Comparison of ENCODE assay signal across 8 cellular contexts in the genomic region with DNA sequence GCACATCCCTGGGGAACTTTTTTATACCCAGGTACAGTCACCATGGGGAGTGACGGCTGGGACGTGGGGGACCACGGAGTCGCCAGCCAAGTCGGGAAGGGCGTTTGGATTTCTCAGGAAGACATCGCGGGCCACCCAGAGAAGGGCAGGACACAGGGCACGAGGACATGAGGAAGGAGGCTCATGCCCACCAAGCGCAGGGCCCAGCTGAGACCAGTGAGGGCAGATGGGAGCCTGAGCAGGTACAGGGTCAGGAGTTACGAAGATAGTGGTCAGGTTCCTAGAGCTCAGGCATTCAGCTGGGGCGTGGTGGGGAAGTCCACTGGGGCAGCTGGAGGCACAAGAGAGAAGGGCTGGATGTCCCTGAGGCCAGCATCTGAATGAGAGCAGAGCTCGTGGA.
"Had no signal": no experiment of that assay in that cellular context is flagged by ENCODE, and none has a peak within 500 bp of the region (broad histone marks: within the 10 kb centered on the region; RNA-seq: fewer than 3 reads in every experiment).

No MANE protein-coding gene starts in this region.

- FAIRE-seq: H1, H54, HTR-8/SVneo, K562 had no signal

- H3K4me3 ChIP-seq: GM23248, K562 had no signal

- ATAC-seq: K562 had no signal

- H3K27ac ChIP-seq: GM23248 had no signal

- DNase-seq: GM23248, H9, HCEC 1CT, KG1 had no signal

- H3K9ac ChIP-seq: GM23248 had no signal

- H2AFZ ChIP-seq: GM23248 had no signal
